9 cellular contexts compared by ENCODE assay signal in the genomic region with DNA sequence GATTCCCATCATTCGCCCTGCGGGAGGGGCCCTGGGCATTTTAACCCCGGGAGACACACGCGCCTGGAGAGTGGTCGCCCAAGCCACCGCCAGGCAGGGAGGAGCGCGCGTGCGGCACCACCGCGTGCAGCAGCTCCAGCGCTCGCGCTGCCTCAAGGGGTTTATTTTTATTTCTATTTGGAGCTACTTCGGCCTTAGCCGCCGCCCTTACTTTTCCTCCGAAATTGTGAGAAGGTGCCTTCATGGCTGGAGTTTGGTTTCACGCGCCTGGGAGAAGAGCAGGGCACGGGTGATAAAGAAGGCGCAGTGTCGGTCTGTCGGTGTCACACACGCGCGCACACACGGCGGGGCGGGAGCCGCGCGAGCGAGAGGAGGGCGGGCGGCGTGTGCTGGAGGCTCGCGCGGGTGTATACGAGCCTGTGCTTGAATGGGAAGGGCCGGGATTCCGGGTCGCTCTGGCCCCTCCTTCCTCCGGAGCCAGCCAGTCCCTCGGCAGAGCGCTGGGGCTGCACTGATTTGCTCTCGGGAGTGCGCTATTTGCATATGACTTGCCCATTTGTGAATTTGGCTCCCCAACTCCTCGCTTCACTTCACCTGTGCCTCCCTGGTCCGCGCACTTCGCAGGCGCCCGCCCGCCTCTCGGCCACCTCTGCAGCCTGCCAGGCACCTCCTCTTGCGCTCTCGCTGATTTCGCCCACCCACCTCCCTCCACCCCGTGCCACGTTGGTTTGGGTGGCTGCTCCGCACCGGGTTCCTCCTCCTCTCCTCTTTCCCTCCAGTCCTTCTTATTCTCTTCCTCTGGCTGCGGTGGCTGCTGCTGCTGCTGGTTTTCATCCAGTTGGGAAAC.
DNase-seq lines count a peak whose midpoint lies in the region; ATAC-seq and TF ChIP-seq lines count a peak whose summit lies in the region.
"Had no signal": no experiment of that assay in that cellular context is flagged by ENCODE, and none has a peak within 500 bp of the region (broad histone marks: within the 10 kb centered on the region; RNA-seq: fewer than 3 reads in every experiment).

No MANE protein-coding gene starts in this region.

- no peaks in the 10 kb centered on the region for H3K4me1 Mint-ChIP-seq in natural killer cell treated with Interleukin-12 subunit alpha and Interleukin-12 subunit beta and Interleukin-15 and Interleukin-18, amount 100 ng/mL, for 72 hours (ENCODE audit: low read depth in 2 of 2)
- H3K4me1 Mint-ChIP-seq in natural killer cell, result no peaks in the 10 kb centered on the region

- no peak for DNase-seq in natural killer cell treated with Interleukin-12 subunit alpha and Interleukin-12 subunit beta and Interleukin-15 and Interleukin-18, amount 100 ng/mL, for 72 hours (ENCODE audit: low spot score)
- no peak for DNase-seq in natural killer cell
- peak; percentile 87 for DNase-seq in NCI-H2227 treated with DMSO at 0.1 percent for 48 hours (lab: John Stamatoyannopoulos, UW)
- peak; percentile 84 to 85 for DNase-seq in cardiac fibroblast (ENCODE audit: low read depth in 2 of 2)
- DNase-seq in skeletal muscle cell (ENCODE audit: low read depth), result peak; percentile 47
- DNase-seq in RKO (ENCODE audit: low spot score), result no peak
- DNase-seq: DND-41 had no signal

- peak overlapping the region; percentile 40; the same call in 1 of the 2 replicates for H3K9ac ChIP-seq in iPS-20b (ENCODE audit: low read depth, low read length)

- H3K36me3 ChIP-seq in iPS-20b (ENCODE audit: insufficient read depth, low read depth, low read length), result no peaks in the 10 kb centered on the region

- TF ChIP-seq CTCF in natural killer cell (IDR thresholded peaks at IDR 0.05) (no peak), cardiac fibroblast (IDR thresholded peaks at IDR 0.05; ENCODE audit: low read depth, low read length) (no peak)

- peaks cover 79% of the 10 kb centered on the region for H3K27me3 ChIP-seq in iPS-20b (ENCODE audit: insufficient read depth, low read length)

- ATAC-seq in natural killer cell treated with Interleukin-12 subunit alpha and Interleukin-12 subunit beta and Interleukin-15 and Interleukin-18, amount 100 ng/mL, for 72 hours, result peak; percentile 60 to 61
- no peak for ATAC-seq in natural killer cell
- no peak for ATAC-seq in HG02840 (IDR thresholded peaks at IDR 0.05; ENCODE audit: low FRiP score, unreplicated experiment)

- H3K9me3 Mint-ChIP-seq in natural killer cell treated with Interleukin-12 subunit alpha and Interleukin-12 subunit beta and Interleukin-15 and Interleukin-18, amount 100 ng/mL, for 72 hours, result peaks cover 7% of the 10 kb centered on the region
- H3K9me3 Mint-ChIP-seq in natural killer cell, result peaks cover 0 to 5% of the 10 kb centered on the region in 2 donors

- intact Hi-C loops in natural killer cell (cut with micrococcal nuclease), result no loop called here

- H3K27ac Mint-ChIP-seq in natural killer cell treated with Interleukin-12 subunit alpha and Interleukin-12 subunit beta and Interleukin-15 and Interleukin-18, amount 100 ng/mL, for 72 hours, result no peak overlapping the region
- no peak overlapping the region for H3K27ac Mint-ChIP-seq in natural killer cell

- no peak overlapping the region for H3K4me3 Mint-ChIP-seq in natural killer cell treated with Interleukin-12 subunit alpha and Interleukin-12 subunit beta and Interleukin-15 and Interleukin-18, amount 100 ng/mL, for 72 hours
- H3K4me3 Mint-ChIP-seq in natural killer cell, result no peak overlapping the region

- peaks cover 15% of the 10 kb centered on the region for H3K4me1 ChIP-seq in iPS-20b (ENCODE audit: insufficient read depth, low read length)

- H3K36me3 Mint-ChIP-seq in natural killer cell treated with Interleukin-12 subunit alpha and Interleukin-12 subunit beta and Interleukin-15 and Interleukin-18, amount 100 ng/mL, for 72 hours, result peaks cover 5% of the 10 kb centered on the region
- peaks cover 13% of the 10 kb centered on the region for H3K36me3 Mint-ChIP-seq in natural killer cell

- H3K4me3 ChIP-seq in cardiac fibroblast (replicated peaks in 1 of 2; ENCODE audit: low read depth in 2 of 2, low read length in 2 of 2), result peak overlapping the region; percentile 48 to 67
- peak overlapping the region; percentile 73 for H3K4me3 ChIP-seq in iPS-20b (ENCODE audit: low read length)
- peak overlapping the region; percentile 59 for H3K4me3 ChIP-seq in skeletal muscle cell (ENCODE audit: low read depth, low read length)

- no peaks in the 10 kb centered on the region for H3K9me3 ChIP-seq in iPS-20b (ENCODE audit: insufficient read depth, low read depth, low read length)

- H3K27ac ChIP-seq in iPS-20b (ENCODE audit: low read length), result no peak overlapping the region

- H3K27me3 Mint-ChIP-seq in natural killer cell treated with Interleukin-12 subunit alpha and Interleukin-12 subunit beta and Interleukin-15 and Interleukin-18, amount 100 ng/mL, for 72 hours, result peaks cover 24 to 35% of the 10 kb centered on the region in 2 donors
- peaks cover 20 to 29% of the 10 kb centered on the region in 2 donors for H3K27me3 Mint-ChIP-seq in natural killer cell (ENCODE audit: low read depth in 2 of 2)

Comparison
In these comparisons a context has a peak if more than half of its experiments do, and no peak if none do; other contexts are left out.
1. ATAC-seq: peak in natural killer cell treated with Interleukin-12 subunit alpha and Interleukin-12 subunit beta and Interleukin-15 and Interleukin-18, amount 100 ng/mL, for 72 hours (2 of 2); none in natural killer cell (0 of 3) and HG02840 (single experiment).
2. DNase-seq: peak in NCI-H2227 treated with DMSO at 0.1 percent for 48 hours (single experiment), cardiac fibroblast (2 of 2) and skeletal muscle cell (single experiment); none in natural killer cell treated with Interleukin-12 subunit alpha and Interleukin-12 subunit beta and Interleukin-15 and Interleukin-18, amount 100 ng/mL, for 72 hours (single experiment), natural killer cell (single experiment) and RKO (single experiment).
3. Peak in every context shown above with its lines, with median percentiles within 50 percentile points of each other: H3K4me3 ChIP-seq.